13 cellular contexts compared by ENCODE assay signal in genomic region chr16:89485701-89486246, GRCh38. TPM values are rescaled to one million over a fixed set of nuclear protein-coding genes. Genes with fewer than 3 reads are reported as not detected.
DNase-seq lines count a peak whose midpoint lies in the region; ATAC-seq, FAIRE-seq and TF ChIP-seq lines count a peak whose summit lies in the region.
"Had no signal": no experiment of that assay in that cellular context is flagged by ENCODE, and none has a peak within 500 bp of the region (broad histone marks: within the 10 kb centered on the region; RNA-seq: fewer than 3 reads in every experiment).

No MANE protein-coding gene starts in this region.

- DNase-seq in left ventricle myocardium inferior (no peak), left cardiac atrium (no peak), HepG2 (ENCODE audit: low spot score) (no peak), transverse colon (no peak), NCI-H128 (lab: John Stamatoyannopoulos, UW; ENCODE audit: unreplicated experiment) (no peak)
- no peak for DNase-seq in activated CD4-positive, alpha-beta memory T cell treated with anti-CD3 and anti-CD28 coated beads for 36 hours
- DNase-seq: kidney, NCI-H2081, Peyer's patch, uterus had no signal

- no peak overlapping the region for H2AFZ ChIP-seq in HepG2 (ENCODE audit: low read length)

- H3K27me3 Mint-ChIP-seq in activated CD4-positive, alpha-beta memory T cell treated with anti-CD3 and anti-CD28 coated beads for 36 hours: no peaks in the 10 kb centered on the region

- in situ Hi-C loops in HepG2 (cut with HindIII; ENCODE audit: extremely low pct_ligation_motif_present, low pct_unique_long_range_greater_than_20kb) (no loop called here), transverse colon (cut with MboI; ENCODE audit: low pct_ligation_motif_present in 1 of 4, low pct_unique_long_range_greater_than_20kb in 1 of 4, low sequenced_read_pairs in 3 of 4) (loop anchor here in 1 of 4 donors (10.0 kb wide), 1 partner anchor 71 kb away; no protein-coding TSS in a partner anchor)

- CTCF ChIA-PET in activated CD4-positive, alpha-beta memory T cell treated with anti-CD3 and anti-CD28 coated beads for 36 hours (lab: Charles Lee): interaction anchor here (1.0 kb wide), 1 partner anchor 136 kb away, joined by 3 read pairs; no protein-coding TSS in a partner anchor
- CTCF ChIA-PET in HepG2 (lab: Yijun Ruan, JAX; ENCODE audit: low intra/inter-chr PET ratio, low total read pairs): no interaction called here

- peak overlapping the region; percentile 51 for H3K4me2 ChIP-seq in HepG2 (ENCODE audit: low read depth, low read length)

- H3K36me3 ChIP-seq in left ventricle myocardium inferior: no peaks in the 10 kb centered on the region
- H3K36me3 ChIP-seq in HepG2 (replicated peaks in 1 of 2; ENCODE audit: control insufficient read depth in 1 of 2, insufficient read depth in 2 of 2, low read length in 2 of 2): peaks cover 6 to 29% of the 10 kb centered on the region in 2 experiments; a peak in 4 of 5 replicates
- no peaks in the 10 kb centered on the region for H3K36me3 ChIP-seq in transverse colon
- H3K36me3 ChIP-seq: Peyer's patch, uterus had no signal

- peaks cover 87% of the 10 kb centered on the region for H3K4me1 ChIP-seq in left ventricle myocardium inferior
- H3K4me1 ChIP-seq in HepG2 (ENCODE audit: insufficient read depth, low read length): peaks cover 77% of the 10 kb centered on the region
- peaks cover 63 to 80% (median 73%) of the 10 kb centered on the region in 4 donors for H3K4me1 ChIP-seq in transverse colon

- TF ChIP-seq POLR2A in HepG2 (IDR thresholded peaks at IDR 0.05; ENCODE audit: insufficient read depth in 1 of 2, low read depth in 2 of 2, low read length in 2 of 2) (no peak), transverse colon (IDR thresholded peaks at IDR 0.05) (no peak)

- no TSS peak for BruUV-seq in HepG2 (replicated peaks; lab: Mats Ljungman, UMichigan)

- no peak overlapping the region for H3K4me3 ChIP-seq in left ventricle myocardium inferior
- H3K4me3 ChIP-seq in HepG2 (replicated peaks in 1 of 3; ENCODE audit: insufficient read depth in 1 of 3, low read depth in 2 of 3, low read length in 3 of 3): peak overlapping the region in 2 of 3 experiments; percentile 11 to 13; a peak in 2 of 6 replicates
- no peak overlapping the region for H3K4me3 ChIP-seq in transverse colon
- H3K4me3 ChIP-seq: esophagus muscularis mucosa, Peyer's patch, uterus had no signal

- no peaks in the 10 kb centered on the region for H3K9me3 Mint-ChIP-seq in activated CD4-positive, alpha-beta memory T cell treated with anti-CD3 and anti-CD28 coated beads for 36 hours

- peak overlapping the region; percentile 17; the same call in 1 of the 2 replicates for H3K9ac ChIP-seq in HepG2 (ENCODE audit: insufficient read depth, low read depth, low read length)

- WGBS in HepG2 (ENCODE audit: low lambda C conversion rate): 12% methylated on average over 4 of the region's 4 CpGs
- WGBS in transverse colon (ENCODE audit: low coverage in 1 of 2), 2 donors: 36 to 63% methylated on average over 3 to 4 of the region's 4 CpGs

- peaks cover 84% of the 10 kb centered on the region for H3K79me2 ChIP-seq in HepG2 (ENCODE audit: insufficient read depth, low read length)

- peaks cover 78% of the 10 kb centered on the region for H3K4me1 Mint-ChIP-seq in activated CD4-positive, alpha-beta memory T cell treated with anti-CD3 and anti-CD28 coated beads for 36 hours (ENCODE audit: low read depth)

- no peaks in the 10 kb centered on the region for H3K9me3 ChIP-seq in left ventricle myocardium inferior (replicated peaks)
- H3K9me3 ChIP-seq in HepG2 (ENCODE audit: low read length): no peaks in the 10 kb centered on the region
- H3K9me3 ChIP-seq in transverse colon: no peaks in the 10 kb centered on the region
- H3K9me3 ChIP-seq: esophagus muscularis mucosa, Peyer's patch, uterus had no signal

- peak overlapping the region; percentile 9 for H3K27ac ChIP-seq in left ventricle myocardium inferior (replicated peaks)
- peak overlapping the region; percentile 35 for H3K27ac ChIP-seq in HepG2 (ENCODE audit: extremely low read length, insufficient read depth, low read length)
- H3K27ac ChIP-seq in transverse colon: peak overlapping the region; percentile 22 to 85 (median 84)

- TF ChIP-seq EP300 in HepG2 (IDR thresholded peaks at IDR 0.05; ENCODE audit: low read depth in 2 of 2, low read length in 2 of 2): no peak
- no peak for TF ChIP-seq EP300 in HepG2 (CRISPR knock-in tag; IDR thresholded peaks at IDR 0.05; ENCODE audit: borderline replicate concordance)
- no peak for TF ChIP-seq EP300 in transverse colon (IDR thresholded peaks at IDR 0.05; ENCODE audit: low read depth)

- no peak for FAIRE-seq in HepG2 (lab: Jason Lieb, UNC)
- FAIRE-seq: kidney had no signal

- no peak for TF ChIP-seq CTCF in left ventricle myocardium inferior (IDR thresholded peaks at IDR 0.05; ENCODE audit: borderline replicate concordance)
- no peak for TF ChIP-seq CTCF in HepG2 (CRISPR knock-in tag; IDR thresholded peaks at IDR 0.05)
- no peak for TF ChIP-seq CTCF in transverse colon (IDR thresholded peaks at IDR 0.05)

- intact Hi-C loops in left ventricle myocardium inferior (cut with micrococcal nuclease) (loop anchor here (10.0 kb wide), 1 partner anchor 151 kb away; no protein-coding TSS in a partner anchor), left cardiac atrium (cut with DNase I) (loop anchor here in 1 of 2 donors (10.0 kb wide), 1 partner anchor 141 kb away; no protein-coding TSS in a partner anchor), HepG2 (cut with micrococcal nuclease; ENCODE audit: unreplicated experiment) (loop anchor here (5.0 kb wide), 1 partner anchor 43 kb away; no protein-coding TSS in a partner anchor), transverse colon (cut with DNase I; ENCODE audit: low total_unique reads) (loop anchor here (10.0 kb wide), 1 partner anchor 151 kb away; no protein-coding TSS in a partner anchor)
- intact Hi-C loops in activated CD4-positive, alpha-beta memory T cell treated with anti-CD3 and anti-CD28 coated beads for 36 hours (cut with micrococcal nuclease): loop anchor here (2.0 to 5.0 kb wide), 5 partner anchors 43 to 243 kb away; no protein-coding TSS in a partner anchor

- no peak for ATAC-seq in left cardiac atrium
- no peak for ATAC-seq in HepG2
- no peak for ATAC-seq in GM19452 (IDR thresholded peaks at IDR 0.05; ENCODE audit: unreplicated experiment)
- ATAC-seq in HG02642 (IDR thresholded peaks at IDR 0.05; ENCODE audit: poor library complexity, unreplicated experiment): no peak

- peaks cover 83% of the 10 kb centered on the region for H4K20me1 ChIP-seq in HepG2 (ENCODE audit: insufficient read depth, low read length)

- no peak for TF ChIP-seq RAD21 in HepG2 (CRISPR knock-in tag; IDR thresholded peaks at IDR 0.05)

- peak overlapping the region; percentile 56 for H3K4me3 Mint-ChIP-seq in activated CD4-positive, alpha-beta memory T cell treated with anti-CD3 and anti-CD28 coated beads for 36 hours

- POLR2A ChIA-PET in activated CD4-positive, alpha-beta memory T cell treated with anti-CD3 and anti-CD28 coated beads for 36 hours (lab: Charles Lee): interaction anchor here (0.6 to 2.2 kb wide), 5 partner anchors 12 to 82 kb away, joined by 3 to 5 read pairs (median 4); partner anchors contain the start of gene SPG7
- POLR2A ChIA-PET in HepG2 (lab: Yijun Ruan, JAX): interaction anchor here (0.6 to 1.3 kb wide), 2 partner anchors 22 to 54 kb away, joined by 3 read pairs; partner anchors contain the start of gene SPG7

- peaks cover 41% of the 10 kb centered on the region for H3K36me3 Mint-ChIP-seq in activated CD4-positive, alpha-beta memory T cell treated with anti-CD3 and anti-CD28 coated beads for 36 hours

- H3K27me3 ChIP-seq in left ventricle myocardium inferior (ENCODE audit: low read depth) (no peaks in the 10 kb centered on the region), HepG2 (ENCODE audit: control insufficient read depth in 1 of 2, insufficient read depth in 2 of 2, low read length in 2 of 2) (no peaks in the 10 kb centered on the region; a peak in 1 of 5 replicates), transverse colon (no peaks in the 10 kb centered on the region)
- H3K27me3 ChIP-seq: esophagus muscularis mucosa, Peyer's patch, uterus had no signal

- peak overlapping the region; percentile 88 for H3K27ac Mint-ChIP-seq in activated CD4-positive, alpha-beta memory T cell treated with anti-CD3 and anti-CD28 coated beads for 36 hours

RNA-seq across cellular contexts. Expression of gene ANKRD11, which starts 4.6 kb away (rescaled TPM):
- total RNA-seq in left ventricle myocardium inferior: 63.8 TPM
- total RNA-seq in left cardiac atrium: 10 to 100 TPM; 74.3 to 86.2 TPM
- total RNA-seq in activated CD4-positive, alpha-beta memory T cell treated with anti-CD3 and anti-CD28 coated beads for 36 hours: 100 to 1,000 TPM; 126 to 133 TPM
- 21.4 and 24.4 TPM in 2 replicates for total RNA-seq in HepG2 (2016; rRNA removed; fragmentation: Illumina TruSeq; extraction: Trizol)
- 54.2 and 55.2 TPM in 2 replicates for total RNA-seq in HepG2 (2016; cell fraction: cytosol; rRNA removed; fragmentation: Illumina TruSeq; extraction: Trizol; ENCODE audit: low read depth)
- 17.9 and 22.3 TPM in 2 replicates for total RNA-seq in HepG2 (2016; cell fraction: insoluble cytoplasmic fraction; rRNA removed; fragmentation: Illumina TruSeq; extraction: Trizol)
- total RNA-seq in HepG2 (2016; cell fraction: membrane; rRNA removed; fragmentation: Illumina TruSeq; extraction: Trizol): 22.4 and 27.0 TPM in 2 replicates
- total RNA-seq in HepG2 (2016; cell fraction: nucleus; rRNA removed; fragmentation: Illumina TruSeq; extraction: Trizol): 48.5 and 63.5 TPM in 2 replicates
- 38.4 and 42.3 TPM in 2 replicates for polyA plus RNA-seq in HepG2 (2011; rRNA removed)
- 31.1 and 36.3 TPM in 2 replicates for polyA plus RNA-seq in HepG2 (2011; cell fraction: cytosol; rRNA removed)
- 155 and 191 TPM in 2 replicates for polyA plus RNA-seq in HepG2 (2011; cell fraction: nucleus; rRNA removed)
- 78.6 and 89.8 TPM in 2 replicates for polyA plus RNA-seq in HepG2 (2012)
- 10.6 and 13.9 TPM in 2 replicates for polyA plus RNA-seq in HepG2 (2016; cell fraction: cytosol; fragmentation: Illumina TruSeq; extraction: Trizol; ENCODE audit: low read depth)
- polyA plus RNA-seq in HepG2 (2016; cell fraction: insoluble cytoplasmic fraction; fragmentation: Illumina TruSeq; extraction: Trizol; ENCODE audit: low read depth): 35.2 and 50.6 TPM in 2 replicates
- polyA plus RNA-seq in HepG2 (2016; cell fraction: membrane; fragmentation: Illumina TruSeq; extraction: Trizol; ENCODE audit: low read depth): 29.5 and 30.6 TPM in 2 replicates
- 190 and 216 TPM in 2 replicates for polyA plus RNA-seq in HepG2 (2016; cell fraction: nucleus; fragmentation: Illumina TruSeq; extraction: Trizol; ENCODE audit: insufficient read depth, low read depth)
- polyA minus RNA-seq in HepG2 (2011; rRNA and poly(A)+ RNA removed; ENCODE audit: low replicate concordance): 38.6 and 64.5 TPM in 2 replicates
- polyA minus RNA-seq in HepG2 (2011; cell fraction: cytosol; rRNA and poly(A)+ RNA removed): 32.5 and 37.0 TPM in 2 replicates
- polyA minus RNA-seq in HepG2 (2011; cell fraction: nucleus; rRNA and poly(A)+ RNA removed): 104 and 109 TPM in 2 replicates
- total RNA-seq in transverse colon: 100 to 1,000 TPM; 109 to 281 (median 142) TPM

RNA-seq across cellular contexts. Expression of gene SPG7, which starts 22.4 kb away (rescaled TPM):
- 104 TPM for total RNA-seq in left ventricle myocardium inferior
- total RNA-seq in left cardiac atrium: 10 to 100 TPM; 78.5 to 99.5 TPM
- total RNA-seq in activated CD4-positive, alpha-beta memory T cell treated with anti-CD3 and anti-CD28 coated beads for 36 hours: 10 to 100 TPM; 67.9 to 70.4 TPM
- total RNA-seq in HepG2 (2016; rRNA removed; fragmentation: Illumina TruSeq; extraction: Trizol): 63.9 and 136 TPM in 2 replicates
- 47.1 and 47.6 TPM in 2 replicates for total RNA-seq in HepG2 (2016; cell fraction: cytosol; rRNA removed; fragmentation: Illumina TruSeq; extraction: Trizol; ENCODE audit: low read depth)
- total RNA-seq in HepG2 (2016; cell fraction: insoluble cytoplasmic fraction; rRNA removed; fragmentation: Illumina TruSeq; extraction: Trizol): 54.6 and 131 TPM in 2 replicates
- 46.3 and 47.0 TPM in 2 replicates for total RNA-seq in HepG2 (2016; cell fraction: membrane; rRNA removed; fragmentation: Illumina TruSeq; extraction: Trizol)
- 148 and 166 TPM in 2 replicates for total RNA-seq in HepG2 (2016; cell fraction: nucleus; rRNA removed; fragmentation: Illumina TruSeq; extraction: Trizol)
- 66.0 and 77.5 TPM in 2 replicates for polyA plus RNA-seq in HepG2 (2011; rRNA removed)
- 41.6 and 46.2 TPM in 2 replicates for polyA plus RNA-seq in HepG2 (2011; cell fraction: cytosol; rRNA removed)
- 327 and 378 TPM in 2 replicates for polyA plus RNA-seq in HepG2 (2011; cell fraction: nucleus; rRNA removed)
- 69.0 and 72.2 TPM in 2 replicates for polyA plus RNA-seq in HepG2 (2012)
- 8.2 and 9.5 TPM in 2 replicates for polyA plus RNA-seq in HepG2 (2016; cell fraction: cytosol; fragmentation: Illumina TruSeq; extraction: Trizol; ENCODE audit: low read depth)
- 43.3 and 56.0 TPM in 2 replicates for polyA plus RNA-seq in HepG2 (2016; cell fraction: insoluble cytoplasmic fraction; fragmentation: Illumina TruSeq; extraction: Trizol; ENCODE audit: low read depth)
- polyA plus RNA-seq in HepG2 (2016; cell fraction: membrane; fragmentation: Illumina TruSeq; extraction: Trizol; ENCODE audit: low read depth): 16.9 and 17.6 TPM in 2 replicates
- polyA plus RNA-seq in HepG2 (2016; cell fraction: nucleus; fragmentation: Illumina TruSeq; extraction: Trizol; ENCODE audit: insufficient read depth, low read depth): 304 and 336 TPM in 2 replicates
- polyA minus RNA-seq in HepG2 (2011; rRNA and poly(A)+ RNA removed; ENCODE audit: low replicate concordance): 76.1 and 106 TPM in 2 replicates
- polyA minus RNA-seq in HepG2 (2011; cell fraction: cytosol; rRNA and poly(A)+ RNA removed): 59.0 and 61.6 TPM in 2 replicates
- polyA minus RNA-seq in HepG2 (2011; cell fraction: nucleus; rRNA and poly(A)+ RNA removed): 140 and 143 TPM in 2 replicates
- 100 to 1,000 TPM; 168 to 408 (median 285) TPM for total RNA-seq in transverse colon

Comparison
In these comparisons a context has a peak if more than half of its experiments do, and no peak if none do; other contexts are left out.
1. H3K27ac ChIP-seq: peak in every context shown above with its lines; median percentile 84 in transverse colon; 35 in HepG2; 9 in left ventricle myocardium inferior.
2. H3K4me3 ChIP-seq: peak in HepG2 (2 of 3); none in left ventricle myocardium inferior (single experiment) and transverse colon (0 of 4).